In genomic region chr3:46979958-46980497, GRCh38 we compare ENCODE assay signal across 1 cellular context.
A peak's percentile ranks its signal among the peaks of the same experiment; 100 is the strongest.
TF ChIP-seq lines count a peak whose summit lies in the region.

No MANE protein-coding gene starts in this region.

TF ChIP-seq in K562, 482 proteins besides CTCF, POLR2A, EP300 and RAD21 (continued from another document):
- TF ChIP-seq SMAD1 (IDR thresholded peaks at IDR 0.05; ENCODE audit: low read depth, low read length, partially characterized antibody) (no peak), CBFA2T2 (conservative IDR thresholded peaks at IDR 0.05) (no peak), ZBTB12 (CRISPR knock-in tag; IDR thresholded peaks at IDR 0.05) (no peak), KLF16 (IDR thresholded peaks at IDR 0.05) (no peak), SP1 (CRISPR knock-in tag; IDR thresholded peaks at IDR 0.05) (no peak), NFIX (CRISPR knock-in tag; IDR thresholded peaks at IDR 0.05; ENCODE audit: low read depth) (no peak), ZNF644 (tag; IDR thresholded peaks at IDR 0.05; ENCODE audit: low read depth) (no peak), MYNN (IDR thresholded peaks at IDR 0.05) (no peak), MYNN (CRISPR knock-in tag; IDR thresholded peaks at IDR 0.05) (no peak), ZC3H4 (CRISPR knock-in tag; IDR thresholded peaks at IDR 0.05; ENCODE audit: borderline replicate concordance) (peak; percentile 84; the same call in 1 of the 2 replicates), ZC3H11A (IDR thresholded peaks at IDR 0.05; ENCODE audit: low read depth, low read length) (no peak), ZNF316 (IDR thresholded peaks at IDR 0.05) (no peak), PHTF2 (CRISPR knock-in tag; IDR thresholded peaks at IDR 0.05) (no peak), ZSCAN29 (IDR thresholded peaks at IDR 0.05) (0 out of 2 replicates have a peak, but pooled peaks have one; percentile 32), MTA1 (IDR thresholded peaks at IDR 0.05; ENCODE audit: borderline replicate concordance) (no peak), CHD4 (IDR thresholded peaks at IDR 0.05; ENCODE audit: insufficient read depth, insufficient replicate concordance, low read depth, low read length, poor library complexity, severe bottlenecking) (no peak), PTTG1 (tag; IDR thresholded peaks at IDR 0.05; ENCODE audit: low read depth) (no peak), GABPB1 (CRISPR knock-in tag; IDR thresholded peaks at IDR 0.05) (no peak; the same call in 1 of the 2 replicates), TFAM (CRISPR knock-in tag; conservative IDR thresholded peaks at IDR 0.05) (no peak), ZNF232 (CRISPR knock-in tag; IDR thresholded peaks at IDR 0.05) (no peak), SAFB2 (IDR thresholded peaks at IDR 0.05; ENCODE audit: borderline replicate concordance, low read depth, low read length, severe bottlenecking) (no peak), CC2D1A (IDR thresholded peaks at IDR 0.05) (no peak), RBM34 (IDR thresholded peaks at IDR 0.05; ENCODE audit: borderline replicate concordance, insufficient read depth, low read length) (no peak), ZC3H8 (IDR thresholded peaks at IDR 0.05) (no peak), FOXP1 (CRISPR knock-in tag; IDR thresholded peaks at IDR 0.05) (no peak), HDAC3 (IDR thresholded peaks at IDR 0.05; ENCODE audit: borderline replicate concordance, partially characterized antibody) (no peak), ZNF12 (CRISPR knock-in tag; IDR thresholded peaks at IDR 0.05) (no peak), FOXA1 (IDR thresholded peaks at IDR 0.05; ENCODE audit: borderline replicate concordance) (no peak), ZFP30 (CRISPR knock-in tag; IDR thresholded peaks at IDR 0.05; ENCODE audit: borderline replicate concordance) (no peak), HNRNPUL1 (IDR thresholded peaks at IDR 0.05; ENCODE audit: low read length) (no peak), UBTF (IDR thresholded peaks at IDR 0.05; ENCODE audit: borderline replicate concordance in 1 of 2, low read depth in 2 of 2, low read length in 2 of 2) (no peak), ZNF79 (CRISPR knock-in tag; IDR thresholded peaks at IDR 0.05; ENCODE audit: low read depth) (no peak), YY1 (IDR thresholded peaks at IDR 0.05; ENCODE audit: borderline replicate concordance in 1 of 3, control insufficient read depth in 1 of 3, extremely low read depth in 1 of 3, insufficient read depth in 3 of 3, insufficient read length in 1 of 3, insufficient replicate concordance in 2 of 3, low read depth in 1 of 3, low read length in 2 of 3) (no peak), HDAC6 (IDR thresholded peaks at IDR 0.05; ENCODE audit: low read depth, low read length) (no peak), RBM17 (IDR thresholded peaks at IDR 0.05; ENCODE audit: borderline replicate concordance, low read depth, low read length) (no peak), TAF7 (tag; IDR thresholded peaks at IDR 0.05) (no peak), CTBP1 (IDR thresholded peaks at IDR 0.05; ENCODE audit: borderline replicate concordance) (no peak), SMAD2 (IDR thresholded peaks at IDR 0.05; ENCODE audit: low read depth, low read length) (no peak), CBX2 (IDR thresholded peaks at IDR 0.05; ENCODE audit: insufficient read depth, low read length, poor library complexity, severe bottlenecking) (no peak), GTF2A2 (tag; IDR thresholded peaks at IDR 0.05) (no peak), PCBP2 (IDR thresholded peaks at IDR 0.05; ENCODE audit: low read depth, low read length, poor library complexity, severe bottlenecking) (no peak), TAF1 (IDR thresholded peaks at IDR 0.05; ENCODE audit: control insufficient read depth, extremely low read depth, insufficient read depth, low read length, severe bottlenecking) (no peak), NR2C2 (CRISPR knock-in tag; IDR thresholded peaks at IDR 0.05) (peak; percentile 39; the same call in 1 of the 2 replicates), NR2C2 (tag; IDR thresholded peaks at IDR 0.05) (no peak), SRSF3 (IDR thresholded peaks at IDR 0.05; ENCODE audit: insufficient read depth, low read length) (no peak), CBFA2T3 (IDR thresholded peaks at IDR 0.05) (no peak), RAD51 (IDR thresholded peaks at IDR 0.05; ENCODE audit: borderline replicate concordance, low read depth) (no peak), PCBP1 (IDR thresholded peaks at IDR 0.05; ENCODE audit: low read depth, low read length, poor library complexity, severe bottlenecking) (no peak), SAP30 (IDR thresholded peaks at IDR 0.05; ENCODE audit: borderline replicate concordance, insufficient read depth, low read depth, low read length, poor library complexity, severe bottlenecking) (peak; percentile 60)
- TF ChIP-seq, protein P1, sequence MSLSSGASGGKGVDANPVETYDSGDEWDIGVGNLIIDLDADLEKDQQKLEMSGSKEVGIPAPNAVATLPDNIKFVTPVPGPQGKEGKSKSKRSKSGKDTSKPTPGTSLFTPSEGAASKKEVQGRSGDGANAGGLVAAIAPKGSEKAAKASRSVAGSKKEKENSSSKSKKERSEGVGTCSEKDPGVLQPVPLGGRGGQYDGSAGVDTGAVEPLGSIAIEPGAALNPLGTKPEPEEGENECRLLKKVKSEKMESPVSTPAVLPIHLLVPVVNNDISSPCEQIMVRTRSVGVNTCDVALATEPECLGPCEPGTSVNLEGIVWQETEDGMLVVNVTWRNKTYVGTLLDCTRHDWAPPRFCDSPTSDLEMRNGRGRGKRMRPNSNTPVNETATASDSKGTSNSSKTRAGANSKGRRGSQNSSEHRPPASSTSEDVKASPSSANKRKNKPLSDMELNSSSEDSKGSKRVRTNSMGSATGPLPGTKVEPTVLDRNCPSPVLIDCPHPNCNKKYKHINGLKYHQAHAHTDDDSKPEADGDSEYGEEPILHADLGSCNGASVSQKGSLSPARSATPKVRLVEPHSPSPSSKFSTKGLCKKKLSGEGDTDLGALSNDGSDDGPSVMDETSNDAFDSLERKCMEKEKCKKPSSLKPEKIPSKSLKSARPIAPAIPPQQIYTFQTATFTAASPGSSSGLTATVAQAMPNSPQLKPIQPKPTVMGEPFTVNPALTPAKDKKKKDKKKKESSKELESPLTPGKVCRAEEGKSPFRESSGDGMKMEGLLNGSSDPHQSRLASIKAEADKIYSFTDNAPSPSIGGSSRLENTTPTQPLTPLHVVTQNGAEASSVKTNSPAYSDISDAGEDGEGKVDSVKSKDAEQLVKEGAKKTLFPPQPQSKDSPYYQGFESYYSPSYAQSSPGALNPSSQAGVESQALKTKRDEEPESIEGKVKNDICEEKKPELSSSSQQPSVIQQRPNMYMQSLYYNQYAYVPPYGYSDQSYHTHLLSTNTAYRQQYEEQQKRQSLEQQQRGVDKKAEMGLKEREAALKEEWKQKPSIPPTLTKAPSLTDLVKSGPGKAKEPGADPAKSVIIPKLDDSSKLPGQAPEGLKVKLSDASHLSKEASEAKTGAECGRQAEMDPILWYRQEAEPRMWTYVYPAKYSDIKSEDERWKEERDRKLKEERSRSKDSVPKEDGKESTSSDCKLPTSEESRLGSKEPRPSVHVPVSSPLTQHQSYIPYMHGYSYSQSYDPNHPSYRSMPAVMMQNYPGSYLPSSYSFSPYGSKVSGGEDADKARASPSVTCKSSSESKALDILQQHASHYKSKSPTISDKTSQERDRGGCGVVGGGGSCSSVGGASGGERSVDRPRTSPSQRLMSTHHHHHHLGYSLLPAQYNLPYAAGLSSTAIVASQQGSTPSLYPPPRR (CRISPR knock-in tag; IDR thresholded peaks at IDR 0.05; ENCODE audit: borderline replicate concordance) = no peak; the same call in 1 of the 2 replicates
- TF ChIP-seq, protein P2, sequence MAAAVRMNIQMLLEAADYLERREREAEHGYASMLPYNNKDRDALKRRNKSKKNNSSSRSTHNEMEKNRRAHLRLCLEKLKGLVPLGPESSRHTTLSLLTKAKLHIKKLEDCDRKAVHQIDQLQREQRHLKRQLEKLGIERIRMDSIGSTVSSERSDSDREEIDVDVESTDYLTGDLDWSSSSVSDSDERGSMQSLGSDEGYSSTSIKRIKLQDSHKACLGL (CRISPR knock-in tag; IDR thresholded peaks at IDR 0.05; ENCODE audit: borderline replicate concordance, poor library complexity, severe bottlenecking) = no peak
TF ChIP-seq in K562: peak in this region for 16.
